ENCODE assay signal across 8 cellular contexts in the genomic region with DNA sequence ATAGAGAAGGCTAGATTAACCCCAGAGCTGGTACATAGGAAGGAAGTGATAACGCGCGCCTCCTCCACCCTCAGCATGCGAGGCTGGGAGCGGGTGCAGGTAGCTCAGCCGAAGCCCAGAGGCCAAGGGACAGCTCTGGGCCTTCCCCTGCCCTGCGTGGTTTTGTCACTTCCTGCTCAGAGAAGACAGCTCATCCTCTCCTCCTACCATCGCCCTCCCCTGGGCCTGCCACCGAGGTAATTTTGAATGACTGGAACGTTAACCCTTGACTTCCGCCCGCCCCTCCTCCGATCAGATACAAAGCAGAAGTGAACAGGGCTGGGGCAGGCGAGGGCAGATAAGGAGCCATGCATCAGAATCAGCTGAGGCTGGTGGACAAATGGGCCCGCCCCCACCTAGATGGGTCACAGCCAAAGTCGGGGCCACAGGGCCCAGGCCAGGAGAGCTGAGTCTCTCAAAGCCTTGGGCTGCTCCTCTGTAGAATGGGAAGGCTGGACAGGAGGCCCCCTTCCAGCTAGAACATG.
DNase-seq lines count a peak whose midpoint lies in the region; ATAC-seq and TF ChIP-seq lines count a peak whose summit lies in the region.

No MANE protein-coding gene starts in this region.

- TF ChIP-seq POLR2A in GM10847 (IDR thresholded peaks at IDR 0.05; ENCODE audit: extremely low read depth, insufficient read length), result peak; percentile 49

- ATAC-seq in HG02610 (IDR thresholded peaks at IDR 0.05; ENCODE audit: unreplicated experiment), result peak; percentile 67

- TF ChIP-seq CTCF in fibroblast of pulmonary artery (IDR thresholded peaks at IDR 0.05; ENCODE audit: low read length, missing control alignments), result no peak

- peak overlapping the region; percentile 74 for H3K4me3 ChIP-seq in fibroblast of pulmonary artery (replicated peaks; ENCODE audit: low read depth, low read length)

- peak; percentile 93 for DNase-seq in NK-92 treated with Interleukin-12 subunit alpha and Interleukin-12 subunit beta, amount 100 ng/mL, for 24 hours (lab: John Stamatoyannopoulos, UW)
- peak; percentile 81 to 92 for DNase-seq in activated CD8-positive, alpha-beta memory T cell treated with anti-CD3 and anti-CD28 coated beads for 4 hours (ENCODE audit: low read depth in 2 of 2)
- DNase-seq in fibroblast of pulmonary artery (ENCODE audit: low read depth) (no peak), NCI-H2029 treated with DMSO at 0.1 percent for 48 hours (lab: John Stamatoyannopoulos, UW) (no peak), NCI-H510A treated with DMSO at 0.1 percent for 48 hours (lab: John Stamatoyannopoulos, UW) (no peak)
- DNase-seq in stimulated activated CD4-positive, alpha-beta T cell treated with anti-CD3 and anti-CD28 coated beads, Interleukin-15, amount 100 ng/mL, for 1 hour (ENCODE audit: low read depth in 1 of 2, low spot score in 1 of 2), result peak; percentile 77 to 82

Comparison
In these comparisons a context has a peak if more than half of its experiments do, and no peak if none do; other contexts are left out.
1. DNase-seq: peak in NK-92 treated with Interleukin-12 subunit alpha and Interleukin-12 subunit beta, amount 100 ng/mL, for 24 hours (single experiment), activated CD8-positive, alpha-beta memory T cell treated with anti-CD3 and anti-CD28 coated beads for 4 hours (2 of 2) and stimulated activated CD4-positive, alpha-beta T cell treated with anti-CD3 and anti-CD28 coated beads, Interleukin-15, amount 100 ng/mL, for 1 hour (2 of 2); none in fibroblast of pulmonary artery (single experiment), NCI-H2029 treated with DMSO at 0.1 percent for 48 hours (single experiment) and NCI-H510A treated with DMSO at 0.1 percent for 48 hours (single experiment).